Comparison of ENCODE assay signal across 22 cellular contexts in genomic region chr2:215450188-215451011, GRCh38.
"Had no signal": no experiment of that assay in that cellular context is flagged by ENCODE, and none has a peak within 500 bp of the region (broad histone marks: within the 10 kb centered on the region; RNA-seq: fewer than 3 reads in every experiment).

No MANE protein-coding gene starts in this region.

- DNase-seq: IMR-90, Kasumi-1, MM.1S, NCI-H1092 treated with DMSO at 0.1 percent for 48 hours, NCI-H1436, NCI-H187, NCI-H2029, NCI-H2081 treated with DMSO at 0.1 percent for 48 hours, NCI-H2171, NCI-H226, NCI-H446, NCI-H510A, NCI-H524 treated with DMSO at 0.1 percent for 48 hours, NCI-H69, NCI-H774, Right ventricle myocardium superior, RPMI8226, SIG-M5 had no signal

- FAIRE-seq: RCC 7860 had no signal

- H3K4me1 ChIP-seq: SJSA1 had no signal

- H3K9ac ChIP-seq: KMS-11 had no signal

- H3K36me3 ChIP-seq: SJSA1 had no signal

- H3K27me3 ChIP-seq: SJSA1 had no signal

- H3K4me2 ChIP-seq: KMS-11 had no signal

- H3K4me3 ChIP-seq: SJSA1, SK-N-MC had no signal

- H3K9me3 ChIP-seq: SJSA1 had no signal

- H3K27ac ChIP-seq: KMS-11, SJSA1, SK-N-MC had no signal
